Comparison of ENCODE assay signal across 1 cellular context in genomic region chr20:50071039-50071888, GRCh38.
TF ChIP-seq lines count a peak whose summit lies in the region.

No MANE protein-coding gene starts in this region.

TF ChIP-seq in HepG2, 621 proteins besides CTCF, POLR2A, EP300 and RAD21 (continued from another document and continues in another):
- TF ChIP-seq HNF1B (CRISPR knock-in tag; IDR thresholded peaks at IDR 0.05) (peak; percentile 97), TBL1XR1 (IDR thresholded peaks at IDR 0.05; ENCODE audit: borderline replicate concordance, low read length, partially characterized antibody) (peak; percentile 42), ZNF460 (CRISPR knock-in tag; IDR thresholded peaks at IDR 0.05; ENCODE audit: borderline replicate concordance) (peak; percentile 68; the same call in 1 of the 2 replicates), ZHX1 (CRISPR knock-in tag; IDR thresholded peaks at IDR 0.05; ENCODE audit: low read depth) (peak; percentile 67; the same call in 1 of the 2 replicates), RARG (CRISPR knock-in tag; IDR thresholded peaks at IDR 0.05; ENCODE audit: low read depth) (no peak), PHF21A (CRISPR knock-in tag; IDR thresholded peaks at IDR 0.05) (peak; percentile 61; the same call in 1 of the 2 replicates), CEBPB (IDR thresholded peaks at IDR 0.05; ENCODE audit: borderline replicate concordance, low read depth, low read length) (no peak), SP4 (CRISPR knock-in tag; IDR thresholded peaks at IDR 0.05) (peak; percentile 78), PAX8 (CRISPR knock-in tag; IDR thresholded peaks at IDR 0.05; ENCODE audit: borderline replicate concordance) (no peak), PHF5A (CRISPR knock-in tag; IDR thresholded peaks at IDR 0.05; ENCODE audit: low read depth, unreplicated experiment) (peak; percentile 82), ZNF235 (CRISPR knock-in tag; IDR thresholded peaks at IDR 0.05; ENCODE audit: borderline replicate concordance) (no peak), ZC3H4 (CRISPR knock-in tag; IDR thresholded peaks at IDR 0.05; ENCODE audit: borderline replicate concordance) (no peak), SMC3 (IDR thresholded peaks at IDR 0.05; ENCODE audit: low read length) (peak; percentile 92), FOXJ3 (CRISPR knock-in tag; IDR thresholded peaks at IDR 0.05; ENCODE audit: borderline replicate concordance) (peak; percentile 38; the same call in 1 of the 2 replicates), JUN (CRISPR knock-in tag; IDR thresholded peaks at IDR 0.05) (peak; percentile 61), ZNF275 (CRISPR knock-in tag; IDR thresholded peaks at IDR 0.05; ENCODE audit: borderline replicate concordance) (peak; percentile 84; the same call in 1 of the 2 replicates), ZNF414 (CRISPR knock-in tag; IDR thresholded peaks at IDR 0.05) (no peak), ZNF317 (CRISPR knock-in tag; IDR thresholded peaks at IDR 0.05) (no peak), KDM3A (CRISPR knock-in tag; IDR thresholded peaks at IDR 0.05; ENCODE audit: low read depth) (peak; percentile 100), ZNF10 (CRISPR knock-in tag; IDR thresholded peaks at IDR 0.05; ENCODE audit: borderline replicate concordance, low read depth) (no peak), ZMAT5 (CRISPR knock-in tag; IDR thresholded peaks at IDR 0.05; ENCODE audit: borderline replicate concordance, low read depth) (no peak), ZNF3 (CRISPR knock-in tag; IDR thresholded peaks at IDR 0.05) (no peak), ELF1 (CRISPR knock-in tag; IDR thresholded peaks at IDR 0.05) (peak; percentile 78), SYNCRIP (IDR thresholded peaks at IDR 0.05; ENCODE audit: insufficient read depth, low read depth, low read length) (no peak), PAF1 (CRISPR knock-in tag; IDR thresholded peaks at IDR 0.05) (no peak), ZSCAN30 (CRISPR knock-in tag; IDR thresholded peaks at IDR 0.05) (no peak), PRDM15 (CRISPR knock-in tag; IDR thresholded peaks at IDR 0.05) (0 out of 2 replicates have a peak, but pooled peaks have one; percentile 33), CREBL2 (CRISPR knock-in tag; IDR thresholded peaks at IDR 0.05; ENCODE audit: borderline replicate concordance) (no peak), ETV5 (CRISPR knock-in tag; IDR thresholded peaks at IDR 0.05; ENCODE audit: borderline replicate concordance) (peak; percentile 58; the same call in 1 of the 2 replicates), ZSCAN20 (CRISPR knock-in tag; IDR thresholded peaks at IDR 0.05; ENCODE audit: borderline replicate concordance) (no peak), ZFY (CRISPR knock-in tag; IDR thresholded peaks at IDR 0.05) (peak; percentile 61; the same call in 1 of the 2 replicates), ZNF891 (CRISPR knock-in tag; IDR thresholded peaks at IDR 0.05) (peak; percentile 93), ZNF510 (CRISPR knock-in tag; IDR thresholded peaks at IDR 0.05; ENCODE audit: low read depth) (0 out of 2 replicates have a peak, but pooled peaks have one; percentile 74), ZNF776 (CRISPR knock-in tag; IDR thresholded peaks at IDR 0.05) (no peak), ZNF768 (CRISPR knock-in tag; IDR thresholded peaks at IDR 0.05) (peak; percentile 100), ZNF543 (CRISPR knock-in tag; IDR thresholded peaks at IDR 0.05) (peak; percentile 65; the same call in 1 of the 2 replicates), ZNF652 (CRISPR knock-in tag; IDR thresholded peaks at IDR 0.05; ENCODE audit: borderline replicate concordance, low read depth) (peak; percentile 54; the same call in 1 of the 2 replicates), ZNF83 (CRISPR knock-in tag; IDR thresholded peaks at IDR 0.05; ENCODE audit: borderline replicate concordance) (peak; percentile 26; the same call in 1 of the 2 replicates), ZNF138 (CRISPR knock-in tag; IDR thresholded peaks at IDR 0.05; ENCODE audit: low read depth) (no peak), ATF4 (CRISPR knock-in tag; IDR thresholded peaks at IDR 0.05) (peak in 1 of 2 experiments; percentile 81; a peak in 2 of 4 replicates), THAP11 (CRISPR knock-in tag; IDR thresholded peaks at IDR 0.05) (peak; percentile 83), TCF7L2 (IDR thresholded peaks at IDR 0.05; ENCODE audit: low read depth, low read length) (no peak), CHD2 (IDR thresholded peaks at IDR 0.05; ENCODE audit: low read depth, low read length) (no peak), RFXANK (CRISPR knock-in tag; IDR thresholded peaks at IDR 0.05) (peak; percentile 94), BCL6 (CRISPR knock-in tag; IDR thresholded peaks at IDR 0.05) (peak; percentile 74), ZNF451 (CRISPR knock-in tag; IDR thresholded peaks at IDR 0.05) (peak; percentile 86; the same call in 1 of the 2 replicates), RERE (CRISPR knock-in tag; IDR thresholded peaks at IDR 0.05; ENCODE audit: low read depth) (no peak), RXRA (CRISPR knock-in tag; IDR thresholded peaks at IDR 0.05) (peak; percentile 85), ZBTB14 (CRISPR knock-in tag; IDR thresholded peaks at IDR 0.05) (no peak)
